Comparison of ENCODE assay signal across 18 cellular contexts in genomic region chr20:54131675-54132611, GRCh38. TPM values are rescaled to one million over a fixed set of nuclear protein-coding genes. Genes with fewer than 3 reads are reported as not detected.
A peak's percentile ranks its signal among the peaks of the same experiment; 100 is the strongest.
DNase-seq lines count a peak whose midpoint lies in the region; ATAC-seq and TF ChIP-seq lines count a peak whose summit lies in the region.
"Had no signal": no experiment of that assay in that cellular context is flagged by ENCODE, and none has a peak within 500 bp of the region (broad histone marks: within the 10 kb centered on the region; RNA-seq: fewer than 3 reads in every experiment).

No MANE protein-coding gene starts in this region.

- no peak overlapping the region for H2BK15ac ChIP-seq in neuronal stem cell (ENCODE audit: low read length)

- no peak for DNase-seq in HCT116 (ENCODE audit: low read depth, low spot score)
- DNase-seq in breast epithelium (ENCODE audit: low spot score in 2 of 2), result no peak
- DNase-seq in neuronal stem cell (ENCODE audit: low spot score), result no peak
- DNase-seq in stimulated activated CD4-positive, alpha-beta T cell treated with anti-CD3 and anti-CD28 coated beads, Interleukin-2, amount 100 ng/mL, for 48 hours, result no peak
- DNase-seq in amygdala (lab: John Stamatoyannopoulos, UW), result no peak
- DNase-seq in activated CD4-positive, alpha-beta T cell treated with anti-CD3 and anti-CD28 coated beads, Interleukin-2, amount 50 U/mL, for 4 hours, result no peak
- DNase-seq: activated CD4-positive, alpha-beta T cell treated with anti-CD3 and anti-CD28 coated beads for 1 hour; activated naive CD8-positive, alpha-beta T cell treated with anti-CD3 and anti-CD28 coated beads for 36 hours; AML-193; cerebellar nuclear complex; H7; KG1; kidney; T-helper 2 cell had no signal

- H2BK120ac ChIP-seq in neuronal stem cell (ENCODE audit: low read depth, low read length), result no peak overlapping the region

- POLR2A ChIA-PET in HCT116 (lab: Charles Lee), result interaction anchor here (3.0 kb wide), 1 partner anchor 38 kb away, joined by 14 read pairs; no protein-coding TSS in a partner anchor

- H3K4me2 ChIP-seq in HCT116 (ENCODE audit: low read length) (peak overlapping the region; percentile 42), neuronal stem cell (ENCODE audit: insufficient read depth, low read length, poor library complexity, severe bottlenecking) (no peak overlapping the region)

- H3K23ac ChIP-seq in neuronal stem cell (ENCODE audit: low read depth, low read length, poor library complexity), result no peak overlapping the region

- ATAC-seq in HCT116 (no peak), HG02623 (IDR thresholded peaks at IDR 0.05; ENCODE audit: unreplicated experiment) (no peak)

- H3K79me1 ChIP-seq in neuronal stem cell (ENCODE audit: low read depth, low read length), result no peaks in the 10 kb centered on the region

- RAD21 ChIA-PET in HCT116 (lab: Charles Lee; ENCODE audit: low non-redundant PET in 1 of 2, low total read pairs in 2 of 2, uncharacterized antibody in 2 of 2, unreplicated experiment in 2 of 2), result interaction anchor here in 1 of 2 experiments (1.1 kb wide), 1 partner anchor 17 kb away, joined by 5 read pairs; no protein-coding TSS in a partner anchor

- H3K9me3 ChIP-seq in HCT116 (ENCODE audit: control insufficient read depth in 1 of 2, insufficient read depth in 1 of 2, low read depth in 1 of 2, low read length in 2 of 2) (no peaks in the 10 kb centered on the region; a peak in 1 of 4 replicates), breast epithelium (no peaks in the 10 kb centered on the region), neuronal stem cell (replicated peaks in 1 of 2; ENCODE audit: control insufficient read depth in 2 of 2, insufficient read depth in 1 of 2, low read depth in 1 of 2, low read length in 2 of 2) (no peaks in the 10 kb centered on the region)
- H3K9me3 ChIP-seq: prostate gland had no signal

- H4K8ac ChIP-seq in neuronal stem cell (ENCODE audit: low read depth, low read length), result no peak overlapping the region

- H2BK5ac ChIP-seq in neuronal stem cell (ENCODE audit: low read length), result no peak overlapping the region

- H3K4me1 ChIP-seq in ACC112 (ENCODE audit: control insufficient read depth, insufficient read depth, low read length, unreplicated experiment) (peaks cover 40% of the 10 kb centered on the region), HCT116 (ENCODE audit: control insufficient read depth in 1 of 2, insufficient read depth in 2 of 2, low read length in 2 of 2) (peaks cover 51 to 80% of the 10 kb centered on the region in 2 experiments), breast epithelium (no peaks in the 10 kb centered on the region), neuronal stem cell (ENCODE audit: control insufficient read depth in 2 of 2, insufficient read depth in 1 of 2, low read depth in 1 of 2, low read length in 2 of 2) (peaks cover 4 to 12% of the 10 kb centered on the region in 2 donors)
- H3K4me1 ChIP-seq: prostate gland had no signal

- BruUV-seq in HCT116 (replicated peaks; lab: Mats Ljungman, UMichigan), result TSS peak; percentile 80

- no peak overlapping the region for H2AK5ac ChIP-seq in neuronal stem cell (ENCODE audit: low read depth, low read length)

- H3K79me2 ChIP-seq in ACC112 (ENCODE audit: control insufficient read depth, insufficient read depth, low read length, unreplicated experiment) (no peaks in the 10 kb centered on the region), HCT116 (ENCODE audit: insufficient read depth, low read length) (no peaks in the 10 kb centered on the region)

- H3K4ac ChIP-seq in neuronal stem cell (ENCODE audit: low read length), result no peak overlapping the region

- TF ChIP-seq CTCF in HCT116 (IDR thresholded peaks at IDR 0.05 in 2 of 3, conservative IDR thresholded peaks at IDR 0.05 in 1 of 3; ENCODE audit: borderline replicate concordance in 1 of 3, insufficient read depth in 1 of 3, low read depth in 2 of 3, low read length in 2 of 3) (no peak), breast epithelium (IDR thresholded peaks at IDR 0.05) (no peak)

- H2AFZ ChIP-seq in ACC112 (ENCODE audit: low read length, unreplicated experiment), result no peak overlapping the region
- H2AFZ ChIP-seq in HCT116 (ENCODE audit: low read depth, low read length, poor library complexity, severe bottlenecking), result no peak overlapping the region
- no peak overlapping the region for H2AFZ ChIP-seq in neuronal stem cell (ENCODE audit: low read length)

- H4K20me1 ChIP-seq in HCT116 (ENCODE audit: insufficient read depth), result no peaks in the 10 kb centered on the region

- H3K27ac ChIP-seq in ACC112 (ENCODE audit: low read depth, low read length) (peak overlapping the region; percentile 93), HCT116 (ENCODE audit: low read depth, low read length) (peak overlapping the region; percentile 98), breast epithelium (peak overlapping the region; percentile 77 to 84), neuronal stem cell (replicated peaks; ENCODE audit: low read length) (peak overlapping the region; percentile 5)

- H3K27me3 ChIP-seq in ACC112 (ENCODE audit: insufficient read depth, low read length) (no peaks in the 10 kb centered on the region), HCT116 (ENCODE audit: insufficient read depth, low read length) (no peaks in the 10 kb centered on the region), breast epithelium (no peaks in the 10 kb centered on the region), neuronal stem cell (ENCODE audit: control insufficient read depth in 3 of 3, insufficient read depth in 3 of 3, low read depth in 1 of 3, low read length in 3 of 3) (peaks cover 0 to 9% (median 0%) of the 10 kb centered on the region in 3 experiments)

- no peak overlapping the region for H3K14ac ChIP-seq in neuronal stem cell (ENCODE audit: low read length)

- H3K9ac ChIP-seq in HCT116 (ENCODE audit: low read length), result peak overlapping the region; percentile 72
- H3K9ac ChIP-seq in neuronal stem cell (ENCODE audit: low read depth, low read length, poor library complexity), result no peak overlapping the region

- H3K4me3 ChIP-seq in ACC112 (ENCODE audit: low read depth, low read length), result peak overlapping the region; percentile 35
- H3K4me3 ChIP-seq in HCT116 (replicated peaks in 1 of 2; ENCODE audit: low read depth in 1 of 2, low read length in 2 of 2), result peak overlapping the region in 1 of 2 experiments; percentile 2; a peak in 1 of 4 replicates
- H3K4me3 ChIP-seq in breast epithelium, result no peak overlapping the region
- no peak overlapping the region for H3K4me3 ChIP-seq in neuronal stem cell (ENCODE audit: low read length in 2 of 2)
- H3K4me3 ChIP-seq: prostate gland had no signal

- H3K9me2 ChIP-seq in HCT116 (ENCODE audit: insufficient read depth), result no peaks in the 10 kb centered on the region

- CTCF ChIA-PET in HCT116 (lab: Charles Lee), result interaction anchor here (2.5 kb wide), 1 partner anchor 28 kb away, joined by 11 read pairs; no protein-coding TSS in a partner anchor

- H3K18ac ChIP-seq in neuronal stem cell (ENCODE audit: low read length), result peak overlapping the region; percentile 39

- H2BK12ac ChIP-seq in neuronal stem cell (ENCODE audit: low read length), result no peak overlapping the region

- H3K36me3 ChIP-seq in ACC112 (ENCODE audit: insufficient read depth, low read length) (no peaks in the 10 kb centered on the region), HCT116 (ENCODE audit: control insufficient read depth in 1 of 2, insufficient read depth in 2 of 2, low read length in 2 of 2) (peaks cover 0 to 10% of the 10 kb centered on the region in 2 experiments; a peak in 1 of 4 replicates), breast epithelium (no peaks in the 10 kb centered on the region), neuronal stem cell (replicated peaks in 1 of 2; ENCODE audit: control insufficient read depth in 2 of 2, insufficient read depth in 2 of 2, low read length in 2 of 2) (no peaks in the 10 kb centered on the region)
- H3K36me3 ChIP-seq: prostate gland had no signal

- intact Hi-C loops in HCT116 (cut with micrococcal nuclease), result loop anchor here (1.0 kb wide), 1 partner anchor 9 kb away; no protein-coding TSS in a partner anchor
- intact Hi-C loops in breast epithelium (cut with DNase I; ENCODE audit: low total_unique reads), result no loop called here

- TF ChIP-seq RAD21 in HCT116 (IDR thresholded peaks at IDR 0.05; ENCODE audit: low read depth), result no peak

- H4K91ac ChIP-seq in neuronal stem cell (ENCODE audit: low read depth, low read length, poor library complexity), result no peak overlapping the region

- no CpG with 5 or more reads among the region's 8 CpGs for WGBS in neuronal stem cell (ENCODE audit: extremely low coverage in 2 of 2, insufficient read length in 2 of 2, insufficient replicate concordance in 1 of 2), 2 donors

- TF ChIP-seq POLR2A in HCT116 (IDR thresholded peaks at IDR 0.05; ENCODE audit: borderline replicate concordance, extremely low read depth, insufficient read depth, insufficient read length) (no peak), breast epithelium (IDR thresholded peaks at IDR 0.05) (no peak)

TF ChIP-seq in HCT116, 20 proteins besides CTCF, POLR2A, EP300 and RAD21:
- TF ChIP-seq SP1 (IDR thresholded peaks at IDR 0.05; ENCODE audit: low read depth) (no peak), SIN3A (IDR thresholded peaks at IDR 0.05; ENCODE audit: low read depth) (no peak), ATF3 (IDR thresholded peaks at IDR 0.05) (no peak), ZNF274 (IDR thresholded peaks at IDR 0.05; ENCODE audit: low read depth, low read length) (no peak), ZFX (IDR thresholded peaks at IDR 0.05) (no peak)
TF ChIP-seq in HCT116: peak in this region for 0.

RNA-seq across cellular contexts. Expression of gene CYP24A1, which starts 41.8 kb away (rescaled TPM):
- total RNA-seq in HCT116 (2021; ENCODE audit: unreplicated experiment), result 267 TPM
- 18.9 and 34.6 TPM in 2 replicates for polyA plus RNA-seq in HCT116 (2012)
- total RNA-seq in breast epithelium, result 1 to 10 TPM in 2 of 3 donors, not detected in 1; 2.0 to 6.4 TPM
- not detected for polyA plus RNA-seq in neuronal stem cell (2013, experiment 1 of 2)
- not detected for polyA plus RNA-seq in neuronal stem cell (2013, experiment 2 of 2)
- total RNA-seq: activated naive CD8-positive, alpha-beta T cell treated with anti-CD3 and anti-CD28 coated beads for 36 hours; endothelial cell of umbilical vein had no signal
- polyA plus RNA-seq: endothelial cell of umbilical vein had no signal

Comparison
In these comparisons a context has a peak if more than half of its experiments do, and no peak if none do; other contexts are left out.
1. H3K27ac ChIP-seq: peak in every context shown above with its lines; median percentile 98 in HCT116; 93 in ACC112; 80 in breast epithelium; 5 in neuronal stem cell.
2. RNA of gene CYP24A1, which starts 41.8 kb away (total RNA-seq): 267 TPM in HCT116 (single experiment); 2.0 to 6.4 TPM in breast epithelium; every median in the first group is over 10 times any median in the second.